In genomic region chr9:105385372-105385985, GRCh38 we compare ENCODE assay signal across 8 cellular contexts.
A peak's percentile ranks its signal among the peaks of the same experiment; 100 is the strongest.
DNase-seq lines count a peak whose midpoint lies in the region; ATAC-seq and TF ChIP-seq lines count a peak whose summit lies in the region.

No MANE protein-coding gene starts in this region.

- H3K27ac Mint-ChIP-seq in T-helper 17 cell, result peak overlapping the region; percentile 69

- H3K9me3 ChIP-seq in T-helper 17 cell (ENCODE audit: control insufficient read depth, low read length, poor library complexity, severe bottlenecking), result no peaks in the 10 kb centered on the region
- H3K9me3 ChIP-seq in fibroblast of lung (ENCODE audit: control insufficient read depth, insufficient read depth, low read depth, low read length), result no peaks in the 10 kb centered on the region

- H3K4me3 ChIP-seq in fibroblast of lung (replicated peaks in 1 of 4; ENCODE audit: control extremely low read depth in 1 of 4, insufficient read depth in 1 of 4, low read depth in 3 of 4, low read length in 4 of 4), result no peak overlapping the region

- peak overlapping the region; percentile 89 for H3K4me3 Mint-ChIP-seq in T-helper 17 cell

- H3K9ac ChIP-seq in fibroblast of lung (ENCODE audit: insufficient read depth, low read length), result no peak overlapping the region

- TF ChIP-seq CTCF in fibroblast of lung (conservative IDR thresholded peaks at IDR 0.05 in 1 of 2, IDR thresholded peaks at IDR 0.05 in 1 of 2; ENCODE audit: low read depth in 1 of 2, low read length in 2 of 2), result no peak

- H3K27me3 Mint-ChIP-seq in T-helper 17 cell, result no peaks in the 10 kb centered on the region

- ATAC-seq in GM19035 (IDR thresholded peaks at IDR 0.05; ENCODE audit: unreplicated experiment), result peak; percentile 96
- ATAC-seq in HG03103 (IDR thresholded peaks at IDR 0.05; ENCODE audit: low read depth, unreplicated experiment), result peak; percentile 99
- peak; percentile 78 for ATAC-seq in T-helper 17 cell

- peak overlapping the region; percentile 58 for H3K4me2 ChIP-seq in fibroblast of lung (ENCODE audit: extremely low read depth, insufficient read depth, low read length)

- H3K4me1 ChIP-seq in fibroblast of lung (ENCODE audit: control insufficient read depth, extremely low read depth, insufficient read depth, low read length), result no peaks in the 10 kb centered on the region

- no peaks in the 10 kb centered on the region for H3K27me3 ChIP-seq in fibroblast of lung (ENCODE audit: control insufficient read depth, insufficient read depth, low read length)

- H4K20me1 ChIP-seq in fibroblast of lung (ENCODE audit: control insufficient read depth, extremely low read depth, insufficient read depth, low read length), result no peaks in the 10 kb centered on the region

- no peaks in the 10 kb centered on the region for H3K79me2 ChIP-seq in fibroblast of lung (ENCODE audit: control insufficient read depth, insufficient read depth, low read length)

- H2AFZ ChIP-seq in fibroblast of lung (ENCODE audit: low read length), result peak overlapping the region; percentile 57

- peak; percentile 60 for DNase-seq in Ammon's horn (ENCODE audit: low spot score)
- DNase-seq in T-helper 17 cell, result no peak
- DNase-seq in fibroblast of lung (ENCODE audit: low read depth in 2 of 2), result peak in 1 of 2 donors; percentile 45
- DNase-seq in substantia nigra (lab: John Stamatoyannopoulos, UW), result peak in 18 of 49 donors; percentile 7 to 48 (median 23)
- no peak for DNase-seq in hippocampal formation (lab: John Stamatoyannopoulos, UW)
- no peak for DNase-seq in middle frontal gyrus (ENCODE audit: extremely low spot score, low spot score)

- H3K36me3 ChIP-seq in fibroblast of lung (ENCODE audit: control insufficient read depth, insufficient read depth, low read length), result no peaks in the 10 kb centered on the region

- peaks cover 7% of the 10 kb centered on the region for H3K4me1 Mint-ChIP-seq in T-helper 17 cell

- H3K27ac ChIP-seq in fibroblast of lung (ENCODE audit: insufficient read depth, low read length) (no peak overlapping the region), substantia nigra (ENCODE audit: low read depth, low read length, poor library complexity, severe bottlenecking) (peak overlapping the region; percentile 46)

- H3K36me3 Mint-ChIP-seq in T-helper 17 cell (ENCODE audit: low read depth), result no peaks in the 10 kb centered on the region
